In genomic region chr7:120856621-120857352, GRCh38 we compare ENCODE assay signal across 8 cellular contexts. TPM values are rescaled to one million over a fixed set of nuclear protein-coding genes. Genes with fewer than 3 reads are reported as not detected.
DNase-seq lines count a peak whose midpoint lies in the region; ATAC-seq, FAIRE-seq and TF ChIP-seq lines count a peak whose summit lies in the region.

No MANE protein-coding gene starts in this region.

- H3K36me3 Mint-ChIP-seq in CD4-positive, CD25-positive, alpha-beta regulatory T cell = no peaks in the 10 kb centered on the region
- H3K36me3 Mint-ChIP-seq in activated naive CD8-positive, alpha-beta T cell treated with anti-CD3 and anti-CD28 coated beads for 36 hours = no peaks in the 10 kb centered on the region
- peaks cover 4% of the 10 kb centered on the region for H3K36me3 Mint-ChIP-seq in progenitor cell of endocrine pancreas (ENCODE audit: insufficient read depth)

- H3K27ac ChIP-seq in CD4-positive, CD25-positive, alpha-beta regulatory T cell (ENCODE audit: insufficient read depth, low read length, poor library complexity, severe bottlenecking) = no peak overlapping the region
- H3K27ac ChIP-seq in right atrium auricular region = peak overlapping the region; percentile 91 to 94

- H3K27ac Mint-ChIP-seq in CD4-positive, CD25-positive, alpha-beta regulatory T cell = no peak overlapping the region
- H3K27ac Mint-ChIP-seq in activated naive CD8-positive, alpha-beta T cell treated with anti-CD3 and anti-CD28 coated beads for 36 hours = no peak overlapping the region
- peak overlapping the region; percentile 95 for H3K27ac Mint-ChIP-seq in progenitor cell of endocrine pancreas

- no peak overlapping the region for H3K4me3 ChIP-seq in CD4-positive, CD25-positive, alpha-beta regulatory T cell (ENCODE audit: low read depth, low read length)
- peak overlapping the region; percentile 71 to 76 for H3K4me3 ChIP-seq in right atrium auricular region

- H3K27me3 Mint-ChIP-seq in CD4-positive, CD25-positive, alpha-beta regulatory T cell = peaks cover 65% of the 10 kb centered on the region
- H3K27me3 Mint-ChIP-seq in activated naive CD8-positive, alpha-beta T cell treated with anti-CD3 and anti-CD28 coated beads for 36 hours = peaks cover 78% of the 10 kb centered on the region
- H3K27me3 Mint-ChIP-seq in progenitor cell of endocrine pancreas = no peaks in the 10 kb centered on the region

- peaks cover 12% of the 10 kb centered on the region for H3K4me1 ChIP-seq in CD4-positive, CD25-positive, alpha-beta regulatory T cell (ENCODE audit: control insufficient read depth, insufficient read depth, low read length, poor library complexity, severe bottlenecking)
- H3K4me1 ChIP-seq in right atrium auricular region = peaks cover 0 to 16% of the 10 kb centered on the region in 2 donors

- FAIRE-seq in H54 (lab: Jason Lieb, UNC) = no peak

- no peaks in the 10 kb centered on the region for H3K36me3 ChIP-seq in CD4-positive, CD25-positive, alpha-beta regulatory T cell (ENCODE audit: control insufficient read depth, insufficient read depth, low read length)
- no peaks in the 10 kb centered on the region for H3K36me3 ChIP-seq in right atrium auricular region

- peaks cover 0 to 17% (median 10%) of the 10 kb centered on the region in 4 donors for H3K4me1 Mint-ChIP-seq in CD4-positive, CD25-positive, alpha-beta regulatory T cell
- peaks cover 9% of the 10 kb centered on the region for H3K4me1 Mint-ChIP-seq in activated naive CD8-positive, alpha-beta T cell treated with anti-CD3 and anti-CD28 coated beads for 36 hours
- peaks cover 23% of the 10 kb centered on the region for H3K4me1 Mint-ChIP-seq in progenitor cell of endocrine pancreas (ENCODE audit: low read depth)

- H3K9me3 ChIP-seq in CD4-positive, CD25-positive, alpha-beta regulatory T cell (ENCODE audit: control insufficient read depth in 2 of 2, low read length in 2 of 2) = no peaks in the 10 kb centered on the region
- no peaks in the 10 kb centered on the region for H3K9me3 ChIP-seq in right atrium auricular region

- H3K9me3 Mint-ChIP-seq in CD4-positive, CD25-positive, alpha-beta regulatory T cell = peaks cover 0 to 8% (median 0%) of the 10 kb centered on the region in 7 donors
- H3K9me3 Mint-ChIP-seq in activated naive CD8-positive, alpha-beta T cell treated with anti-CD3 and anti-CD28 coated beads for 36 hours = no peaks in the 10 kb centered on the region
- H3K9me3 Mint-ChIP-seq in progenitor cell of endocrine pancreas (ENCODE audit: low read depth) = no peaks in the 10 kb centered on the region

- H3K27me3 ChIP-seq in CD4-positive, CD25-positive, alpha-beta regulatory T cell (ENCODE audit: control insufficient read depth, insufficient read depth, low read length) = peaks cover 41% of the 10 kb centered on the region
- no peaks in the 10 kb centered on the region for H3K27me3 ChIP-seq in right atrium auricular region

- no peak for TF ChIP-seq CTCF in right atrium auricular region (IDR thresholded peaks at IDR 0.05)
- TF ChIP-seq CTCF in progenitor cell of endocrine pancreas (IDR thresholded peaks at IDR 0.05; ENCODE audit: unreplicated experiment) = no peak

- ATAC-seq in CD4-positive, CD25-positive, alpha-beta regulatory T cell (ENCODE audit: low read depth in 2 of 2) = peak; percentile 22 to 38
- ATAC-seq in GM18909 (IDR thresholded peaks at IDR 0.05; ENCODE audit: poor library complexity, unreplicated experiment) = peak; percentile 77
- ATAC-seq in HG03064 (IDR thresholded peaks at IDR 0.05; ENCODE audit: low read depth, unreplicated experiment) = peak; percentile 61

- DNase-seq in CD4-positive, CD25-positive, alpha-beta regulatory T cell = peak in 1 of 3 donors; percentile 6
- DNase-seq in NCI-H69 (lab: John Stamatoyannopoulos, UW) (peak; percentile 87), right atrium auricular region (ENCODE audit: low spot score) (peak; percentile 62), progenitor cell of endocrine pancreas (ENCODE audit: low spot score, unreplicated experiment) (peak; percentile 23), H54 (ENCODE audit: insufficient read length, low spot score) (no peak)
- peak; percentile 9 for DNase-seq in activated naive CD8-positive, alpha-beta T cell treated with anti-CD3 and anti-CD28 coated beads for 36 hours

- no peak for TF ChIP-seq POLR2A in H54 (IDR thresholded peaks at IDR 0.05; ENCODE audit: low read depth, low read length)

- H3K4me3 Mint-ChIP-seq in CD4-positive, CD25-positive, alpha-beta regulatory T cell = peak overlapping the region; percentile 53 to 90 (median 86)
- H3K4me3 Mint-ChIP-seq in activated naive CD8-positive, alpha-beta T cell treated with anti-CD3 and anti-CD28 coated beads for 36 hours = peak overlapping the region; percentile 69
- peak overlapping the region; percentile 91 for H3K4me3 Mint-ChIP-seq in progenitor cell of endocrine pancreas (ENCODE audit: low read depth)

RNA-seq across cellular contexts. Expression of gene TSPAN12, which starts 1.2 kb away (rescaled TPM):
- not detected for total RNA-seq in CD4-positive, CD25-positive, alpha-beta regulatory T cell
- polyA plus RNA-seq in CD4-positive, CD25-positive, alpha-beta regulatory T cell = under 1 TPM in 1 of 4 donors, not detected in 3; 0.26 TPM
- total RNA-seq in activated naive CD8-positive, alpha-beta T cell treated with anti-CD3 and anti-CD28 coated beads for 36 hours = not detected
- 10 to 100 TPM; 29.5 to 55.8 TPM for total RNA-seq in right atrium auricular region
- total RNA-seq in progenitor cell of endocrine pancreas = 23.2 and 25.3 TPM in 2 replicates

Comparison
In these comparisons a context has a peak if more than half of its experiments do, and no peak if none do; other contexts are left out.
1. RNA of gene TSPAN12, which starts 1.2 kb away (total RNA-seq): 29.5 to 55.8 TPM in right atrium auricular region and 23.2 to 25.3 TPM in progenitor cell of endocrine pancreas; not detected in activated naive CD8-positive, alpha-beta T cell treated with anti-CD3 and anti-CD28 coated beads for 36 hours and not detected in CD4-positive, CD25-positive, alpha-beta regulatory T cell (single experiment); every median in the first group is over 10 times any median in the second.
2. Peak in every context shown above with its lines, with median percentiles within 50 percentile points of each other: ATAC-seq and H3K4me3 Mint-ChIP-seq.